Comparison of ENCODE assay signal across 19 cellular contexts in the genomic region with DNA sequence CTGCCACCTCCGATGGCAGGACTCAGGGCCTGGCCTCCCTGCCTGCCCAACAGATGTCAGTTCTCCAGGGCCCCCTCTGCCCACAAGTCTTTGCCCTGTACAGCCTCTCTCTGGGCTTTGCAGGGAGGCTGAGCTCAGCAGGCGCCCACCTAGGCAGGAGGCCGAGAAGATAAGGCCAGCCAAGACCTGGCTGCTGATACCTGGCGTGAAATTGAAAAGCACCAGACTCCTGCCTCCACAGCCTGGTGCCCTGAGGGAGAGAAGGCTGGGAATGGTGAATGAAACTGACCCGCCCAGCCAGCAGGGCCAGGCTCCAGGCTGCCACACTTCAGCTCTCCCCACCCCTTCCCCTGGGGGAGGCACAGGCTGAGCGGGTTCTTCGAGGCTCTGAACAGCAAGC.
"Had no signal": no experiment of that assay in that cellular context is flagged by ENCODE, and none has a peak within 500 bp of the region (broad histone marks: within the 10 kb centered on the region; RNA-seq: fewer than 3 reads in every experiment).

No MANE protein-coding gene starts in this region.

- H3K27ac ChIP-seq: coronary artery, gastrocnemius medialis, heart left ventricle, neural progenitor cell, tibial artery had no signal

- DNase-seq: activated CD4-positive, alpha-beta T cell treated with anti-CD3 and anti-CD28 coated beads, Interleukin-2, amount 50 U/mL, for 1 hour; activated CD4-positive, CD25-positive, alpha-beta regulatory T cell treated with anti-CD3 and anti-CD28 coated beads, Interleukin-2, amount 50 U/mL, for 72 hours; activated CD8-positive, alpha-beta memory T cell treated with anti-CD3 and anti-CD28 coated beads, Interleukin-2, amount 50 U/mL, for 4 hours; activated effector memory CD4-positive, alpha-beta T cell treated with Interleukin-2 at 50 U/mL for 16 hours; activated naive CD4-positive, alpha-beta T cell treated with anti-CD3 and anti-CD28 coated beads, Interleukin-2, amount 10 ng/mL, durations not matched to agents 7 days and 5 days; activated naive CD8-positive, alpha-beta T cell treated with anti-CD3 and anti-CD28 coated beads, Interleukin-2, amount 50 U/mL, for 24 hours; activated T-cell treated with anti-CD3 and anti-CD28 coated beads, Interleukin-2, amount 50 U/mL, for 4 hours; anterior cingulate cortex; gastrocnemius medialis; heart left ventricle; immature natural killer cell; mucosa of descending colon; naive B cell; stimulated activated CD4-positive, alpha-beta T cell treated with anti-CD3 and anti-CD28 coated beads, Interleukin-12 subunit alpha, Interleukin-12 subunit beta, amount 100 ng/mL, for 4 hours; stimulated activated CD4-positive, alpha-beta T cell treated with anti-CD3 and anti-CD28 coated beads, Interleukin-1b, Interleukin-23, amount 100 ng/mL, for 48 hours; stimulated activated naive CD8-positive, alpha-beta T cell treated with anti-CD3 and anti-CD28 coated beads, Interleukin-15, Interleukin-2, amounts not matched to agents 100 U/mL and 50 U/mL, for 24 hours; tibial artery had no signal

- H3K9me3 ChIP-seq: gastrocnemius medialis, heart left ventricle, mucosa of descending colon, tibial artery had no signal

- ATAC-seq: activated naive CD8-positive, alpha-beta T cell treated with anti-CD3 and anti-CD28 coated beads, Interleukin-2, amount 50 U/mL, for 24 hours; activated T-cell treated with anti-CD3 and anti-CD28 coated beads, Interleukin-2, amount 50 U/mL, for 4 hours; gastrocnemius medialis; heart left ventricle; mucosa of descending colon; stimulated activated naive CD8-positive, alpha-beta T cell treated with anti-CD3 and anti-CD28 coated beads, Interleukin-15, Interleukin-2, amounts not matched to agents 100 U/mL and 50 U/mL, for 24 hours had no signal

- H3K36me3 ChIP-seq: gastrocnemius medialis, heart left ventricle, neural progenitor cell, tibial artery had no signal

- H3K27me3 ChIP-seq: gastrocnemius medialis, heart left ventricle, neural progenitor cell, tibial artery had no signal

- H3K4me3 ChIP-seq: coronary artery, gastrocnemius medialis, heart left ventricle, mucosa of descending colon, neural progenitor cell, tibial artery had no signal
